In the genomic region with DNA sequence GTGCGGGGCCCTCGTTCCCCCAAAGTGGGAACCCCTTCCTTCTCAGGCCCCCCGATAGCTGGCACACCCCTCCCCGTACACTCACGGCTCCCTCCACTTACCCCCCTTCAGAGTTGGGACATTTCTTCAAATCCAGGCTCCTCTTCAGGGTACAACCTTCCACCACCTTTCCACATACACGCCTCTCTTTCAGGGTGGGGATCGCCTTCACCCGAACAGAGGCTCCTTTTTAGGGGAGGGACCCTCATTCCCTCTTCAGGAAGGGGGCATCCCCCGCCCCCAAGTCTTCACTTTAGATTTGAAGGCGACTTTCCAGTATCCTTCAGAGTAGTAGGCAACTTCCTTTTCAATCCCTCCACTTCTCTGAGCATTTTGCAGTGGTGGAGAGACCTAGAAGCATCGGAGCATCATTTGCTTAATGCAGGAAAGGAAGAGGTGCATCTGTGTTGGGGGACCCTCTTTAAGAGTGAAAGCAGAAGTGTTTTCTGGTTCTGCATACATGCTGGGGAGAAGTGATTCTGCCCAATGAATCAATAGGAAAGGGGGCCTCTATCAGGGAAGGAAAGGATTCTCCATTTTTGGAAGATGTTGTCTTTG, we compare ENCODE assay signal across 8 cellular contexts. TPM values are rescaled to one million over a fixed set of nuclear protein-coding genes. Genes with fewer than 3 reads are reported as not detected.
DNase-seq lines count a peak whose midpoint lies in the region; ATAC-seq, FAIRE-seq and TF ChIP-seq lines count a peak whose summit lies in the region.

No MANE protein-coding gene starts in this region.

- FAIRE-seq in kidney (lab: Jason Lieb, UNC) = no peak

- TF ChIP-seq CTCF in kidney (IDR thresholded peaks at IDR 0.05; ENCODE audit: borderline replicate concordance, extremely low read depth, insufficient read depth) (no peak), thoracic aorta (IDR thresholded peaks at IDR 0.05) (no peak)

- peak; percentile 26 for ATAC-seq in GM21367 (IDR thresholded peaks at IDR 0.05; ENCODE audit: unreplicated experiment)
- peak; percentile 3 to 24 for ATAC-seq in activated naive CD4-positive, alpha-beta T cell treated with anti-CD3 and anti-CD28 coated beads, Interleukin-2, amount 50 U/mL, for 72 hours
- no peak for ATAC-seq in thoracic aorta (ENCODE audit: insufficient number of reproducible peaks, low FRiP score, low read depth)

- no peak overlapping the region for H3K27ac Mint-ChIP-seq in activated naive CD4-positive, alpha-beta T cell treated with anti-CD3 and anti-CD28 coated beads, Interleukin-2, amount 50 U/mL, for 72 hours

- H3K9ac ChIP-seq in kidney (ENCODE audit: low read length in 2 of 2) = peak overlapping the region; percentile 85 to 88

- peak overlapping the region; percentile 85 to 90 for H3K27ac ChIP-seq in kidney (ENCODE audit: low read depth in 2 of 2, low read length in 2 of 2)
- peak overlapping the region; percentile 55 to 77 for H3K27ac ChIP-seq in thoracic aorta

- in situ Hi-C loops in G401 (cut with HindIII; ENCODE audit: low sequenced_read_pairs) = no loop called here

- peaks cover 0 to 6% of the 10 kb centered on the region in 2 donors for H3K36me3 Mint-ChIP-seq in activated naive CD4-positive, alpha-beta T cell treated with anti-CD3 and anti-CD28 coated beads, Interleukin-2, amount 50 U/mL, for 72 hours

- H3K9me3 ChIP-seq in kidney (ENCODE audit: control insufficient read depth in 1 of 2, low read length in 2 of 2) (no peaks in the 10 kb centered on the region), thoracic aorta (no peaks in the 10 kb centered on the region)

- intact Hi-C loops in kidney (cut with DNase I) = no loop called here

- H3K36me3 ChIP-seq in kidney (ENCODE audit: control insufficient read depth in 1 of 2, insufficient read depth in 2 of 2, low read length in 2 of 2) (no peaks in the 10 kb centered on the region), thoracic aorta (no peaks in the 10 kb centered on the region)

- peak overlapping the region; percentile 71 to 89 for H3K4me3 ChIP-seq in kidney (ENCODE audit: low read length in 2 of 2)
- H3K4me3 ChIP-seq in thoracic aorta = peak overlapping the region; percentile 78

- H3K9me3 Mint-ChIP-seq in activated naive CD4-positive, alpha-beta T cell treated with anti-CD3 and anti-CD28 coated beads, Interleukin-2, amount 50 U/mL, for 72 hours = no peaks in the 10 kb centered on the region

- no peaks in the 10 kb centered on the region for H3K27me3 ChIP-seq in thoracic aorta (replicated peaks; ENCODE audit: insufficient read depth)

- DNase-seq in G401 (ENCODE audit: low spot score) = peak; percentile 23
- DNase-seq in HT-29 (ENCODE audit: low spot score) = peak; percentile 54
- DNase-seq in activated naive CD4-positive, alpha-beta T cell treated with anti-CD3 and anti-CD28 coated beads, Interleukin-2, amount 50 U/mL, for 72 hours (ENCODE audit: low spot score in 2 of 2) = no peak
- DNase-seq in kidney = no peak
- no peak for DNase-seq in thoracic aorta (ENCODE audit: low spot score)
- DNase-seq in Ammon's horn (ENCODE audit: low spot score) = no peak
- no peak for DNase-seq in NCI-H1048 (lab: John Stamatoyannopoulos, UW)

- H3K4me1 ChIP-seq in kidney (ENCODE audit: control insufficient read depth in 1 of 2, insufficient read depth in 1 of 2, low read depth in 1 of 2, low read length in 2 of 2) (peaks cover 4 to 10% of the 10 kb centered on the region in 2 donors), thoracic aorta (ENCODE audit: control insufficient read depth in 1 of 2, low read depth in 2 of 2) (peaks cover 18 to 47% of the 10 kb centered on the region in 2 donors)

RNA-seq across cellular contexts. Expression of a gene that starts 0.8 kb away (rescaled TPM):
- 116 and 156 TPM in 2 replicates for total RNA-seq in G401 (2014; rRNA removed; shearing (Covaris generic))
- total RNA-seq in HT-29 (2014; rRNA removed; shearing (Covaris generic)) = 80.0 and 81.9 TPM in 2 replicates
- 10 to 100 TPM; 56.6 to 85.7 TPM for total RNA-seq in activated naive CD4-positive, alpha-beta T cell treated with anti-CD3 and anti-CD28 coated beads, Interleukin-2, amount 50 U/mL, for 72 hours
- total RNA-seq in kidney = 53.6 TPM
- 13.0 TPM for polyA plus RNA-seq in kidney (ENCODE audit: insufficient read depth, low read depth, low replicate concordance)
- 10 to 100 TPM; 32.8 to 59.9 TPM for total RNA-seq in thoracic aorta

Comparison
In these comparisons a context has a peak if more than half of its experiments do, and no peak if none do; other contexts are left out.
1. DNase-seq: peak in G401 (single experiment) and HT-29 (single experiment); none in activated naive CD4-positive, alpha-beta T cell treated with anti-CD3 and anti-CD28 coated beads, Interleukin-2, amount 50 U/mL, for 72 hours (0 of 2), kidney (single experiment), thoracic aorta (single experiment), Ammon's horn (single experiment) and NCI-H1048 (single experiment).